In genomic region chr17:82104797-82105416, GRCh38 we compare ENCODE assay signal across 9 cellular contexts. TPM values are rescaled to one million over a fixed set of nuclear protein-coding genes. Genes with fewer than 3 reads are reported as not detected.
A peak's percentile ranks its signal among the peaks of the same experiment; 100 is the strongest.
DNase-seq lines count a peak whose midpoint lies in the region; ATAC-seq and TF ChIP-seq lines count a peak whose summit lies in the region.
"Had no signal": no experiment of that assay in that cellular context is flagged by ENCODE, and none has a peak within 500 bp of the region (broad histone marks: within the 10 kb centered on the region; RNA-seq: fewer than 3 reads in every experiment).

No MANE protein-coding gene starts in this region.

- BruUV-seq in PC-9 (replicated peaks; lab: Mats Ljungman, UMichigan) (no TSS peak), PC-3 (replicated peaks; lab: Mats Ljungman, UMichigan) (no TSS peak)

- H3K27me3 Mint-ChIP-seq in activated T-cell treated with anti-CD3 and anti-CD28 coated beads, Interleukin-2, amount 50 U/mL, for 24 hours = no peaks in the 10 kb centered on the region
- H3K27me3 Mint-ChIP-seq in stimulated activated naive B cell treated with anti-CD40 and anti-IgM and Interleukin-4, amounts not matched to agents 10 μg/mL and 1 μg/mL and 100 μg/mL, for 72 hours = no peaks in the 10 kb centered on the region

- intact Hi-C loops in PC-9 (cut with micrococcal nuclease; ENCODE audit: unreplicated experiment) (loop anchor here (5.0 to 10.0 kb wide), 3 partner anchors 127 to 230 kb away; partner anchors contain the start of genes ALYREF, ANAPC11 and SECTM1), PC-3 (cut with micrococcal nuclease) (no loop called here)

- H3K9me3 ChIP-seq in PC-9 (ENCODE audit: insufficient read depth, low read depth) (no peaks in the 10 kb centered on the region), esophagus (ENCODE audit: control insufficient read depth in 2 of 2, insufficient read depth in 1 of 2, low read depth in 1 of 2, low read length in 1 of 2) (no peaks in the 10 kb centered on the region), PC-3 (ENCODE audit: low read length) (no peaks in the 10 kb centered on the region)

- WGBS in esophagus, 2 donors = 74 to 85% methylated on average over 11 of the region's 11 CpGs

- no peaks in the 10 kb centered on the region for H3K9me3 Mint-ChIP-seq in activated T-cell treated with anti-CD3 and anti-CD28 coated beads, Interleukin-2, amount 50 U/mL, for 24 hours
- no peaks in the 10 kb centered on the region for H3K9me3 Mint-ChIP-seq in stimulated activated naive B cell treated with anti-CD40 and anti-IgM and Interleukin-4, amounts not matched to agents 10 μg/mL and 1 μg/mL and 100 μg/mL, for 72 hours
- H3K9me3 Mint-ChIP-seq: WTC11 had no signal

- POLR2A ChIA-PET in PC-9 (lab: Charles Lee; ENCODE audit: unreplicated experiment) (no interaction called here), PC-3 (lab: Charles Lee; ENCODE audit: unreplicated experiment) (interaction anchor here (0.6 kb wide), 1 partner anchor 10 kb away, joined by 8 read pairs; no protein-coding TSS in a partner anchor)

- H2AFZ ChIP-seq in PC-9 (no peak overlapping the region), PC-3 (ENCODE audit: low read length) (no peak overlapping the region)

- H3K9me2 ChIP-seq in PC-9 (ENCODE audit: insufficient read depth) (no peaks in the 10 kb centered on the region), PC-3 (replicated peaks; ENCODE audit: low read length) (no peaks in the 10 kb centered on the region)

- DNase-seq in activated T-cell treated with anti-CD3 and anti-CD28 coated beads, Interleukin-2, amount 50 U/mL, for 24 hours = no peak
- DNase-seq in activated T-cell treated with anti-CD3 and anti-CD28 coated beads, Interleukin-2, amount 50 U/mL, for 48 hours = no peak
- DNase-seq in PC-9 (no peak), mesenteric fat pad (ENCODE audit: low spot score) (no peak), PC-3 (no peak), HK-2 (ENCODE audit: unreplicated experiment) (no peak)
- no peak for DNase-seq in stimulated activated naive B cell treated with anti-CD40 and anti-IgM and Interleukin-4, amounts not matched to agents 10 μg/mL and 1 μg/mL and 100 μg/mL, for 72 hours

- CTCF ChIA-PET in PC-9 (lab: Charles Lee) (no interaction called here), PC-3 (lab: Charles Lee) (no interaction called here)

- H3K27me3 ChIP-seq in PC-9 (ENCODE audit: insufficient read depth, low read depth) = no peaks in the 10 kb centered on the region
- H3K27me3 ChIP-seq in esophagus (ENCODE audit: control insufficient read depth in 1 of 2, insufficient read depth in 2 of 2, low read length in 2 of 2) = no peaks in the 10 kb centered on the region
- no peaks in the 10 kb centered on the region for H3K27me3 ChIP-seq in PC-3 (ENCODE audit: low read length)

- H3K4me1 ChIP-seq in PC-9 (replicated peaks; ENCODE audit: insufficient read depth) = peaks cover 72% of the 10 kb centered on the region
- H3K4me1 ChIP-seq in esophagus (ENCODE audit: control insufficient read depth in 2 of 2, insufficient read depth in 2 of 2, low read length in 1 of 2) = peaks cover 5 to 54% of the 10 kb centered on the region in 2 donors
- H3K4me1 ChIP-seq in PC-3 (ENCODE audit: insufficient read depth, low read length) = peaks cover 23% of the 10 kb centered on the region

- H3K36me3 Mint-ChIP-seq in activated T-cell treated with anti-CD3 and anti-CD28 coated beads, Interleukin-2, amount 50 U/mL, for 24 hours (ENCODE audit: low read depth) = peaks cover 33% of the 10 kb centered on the region
- H3K36me3 Mint-ChIP-seq in stimulated activated naive B cell treated with anti-CD40 and anti-IgM and Interleukin-4, amounts not matched to agents 10 μg/mL and 1 μg/mL and 100 μg/mL, for 72 hours = peaks cover 9 to 10% of the 10 kb centered on the region in 2 donors
- H3K36me3 Mint-ChIP-seq: WTC11 had no signal

- H3K4me2 ChIP-seq in PC-9 (peak overlapping the region; percentile 81), PC-3 (ENCODE audit: low read length) (no peak overlapping the region)

- peak overlapping the region; percentile 54; the same call in 1 of the 2 replicates for H3K4me3 ChIP-seq in PC-9
- no peak overlapping the region for H3K4me3 ChIP-seq in esophagus (ENCODE audit: low read depth in 1 of 2, low read length in 2 of 2)
- no peak overlapping the region for H3K4me3 ChIP-seq in PC-3 (ENCODE audit: low read length)

- peaks cover 47% of the 10 kb centered on the region for H3K4me1 Mint-ChIP-seq in activated T-cell treated with anti-CD3 and anti-CD28 coated beads, Interleukin-2, amount 50 U/mL, for 24 hours (ENCODE audit: low read depth)
- H3K4me1 Mint-ChIP-seq in stimulated activated naive B cell treated with anti-CD40 and anti-IgM and Interleukin-4, amounts not matched to agents 10 μg/mL and 1 μg/mL and 100 μg/mL, for 72 hours = peaks cover 25 to 59% of the 10 kb centered on the region in 2 donors

- peak overlapping the region; percentile 71 for H3K27ac ChIP-seq in PC-9
- H3K27ac ChIP-seq in esophagus (ENCODE audit: low read depth in 2 of 2, low read length in 1 of 2) = peak overlapping the region; percentile 11 to 56
- no peak overlapping the region for H3K27ac ChIP-seq in PC-3 (ENCODE audit: low read length)

- peak overlapping the region; percentile 96 for H3K27ac Mint-ChIP-seq in activated T-cell treated with anti-CD3 and anti-CD28 coated beads, Interleukin-2, amount 50 U/mL, for 24 hours
- H3K27ac Mint-ChIP-seq in stimulated activated naive B cell treated with anti-CD40 and anti-IgM and Interleukin-4, amounts not matched to agents 10 μg/mL and 1 μg/mL and 100 μg/mL, for 72 hours = peak overlapping the region; percentile 98

- H3K9ac ChIP-seq in PC-3 (ENCODE audit: low read length) = no peak overlapping the region

- H3K36me3 ChIP-seq in PC-9 (ENCODE audit: low read depth) (no peaks in the 10 kb centered on the region), esophagus (ENCODE audit: control insufficient read depth in 2 of 2, insufficient read depth in 2 of 2, low read length in 1 of 2) (no peaks in the 10 kb centered on the region), PC-3 (ENCODE audit: low read depth, low read length) (no peaks in the 10 kb centered on the region)

- no peak for ATAC-seq in stimulated activated naive B cell treated with anti-CD40 and anti-IgM and Interleukin-4, amounts not matched to agents 10 μg/mL and 1 μg/mL and 100 μg/mL, for 72 hours (replicated peaks)
- no peak for ATAC-seq in PC-3

- no peaks in the 10 kb centered on the region for H4K20me1 ChIP-seq in PC-9 (ENCODE audit: insufficient read depth)
- H4K20me1 ChIP-seq in PC-3 (ENCODE audit: low read length) = no peaks in the 10 kb centered on the region

- peak overlapping the region; percentile 89 for H3K4me3 Mint-ChIP-seq in activated T-cell treated with anti-CD3 and anti-CD28 coated beads, Interleukin-2, amount 50 U/mL, for 24 hours
- peak overlapping the region; percentile 93 to 97 for H3K4me3 Mint-ChIP-seq in stimulated activated naive B cell treated with anti-CD40 and anti-IgM and Interleukin-4, amounts not matched to agents 10 μg/mL and 1 μg/mL and 100 μg/mL, for 72 hours

- H3F3A ChIP-seq in PC-9 (ENCODE audit: insufficient read depth, low read depth) = peaks cover 44% of the 10 kb centered on the region
- no peaks in the 10 kb centered on the region for H3F3A ChIP-seq in PC-3 (ENCODE audit: low read length, unreplicated experiment)

- H3K79me2 ChIP-seq in PC-9 (ENCODE audit: low read depth) (peaks cover 10% of the 10 kb centered on the region), PC-3 (ENCODE audit: low read length) (no peaks in the 10 kb centered on the region)

- TF ChIP-seq CTCF in PC-9 (conservative IDR thresholded peaks at IDR 0.05) = no peak
- TF ChIP-seq CTCF in PC-3 (conservative IDR thresholded peaks at IDR 0.05; ENCODE audit: low read depth, low read length) = no peak

RNA-seq across cellular contexts. Expression of gene FASN, which starts 6.9 kb away (rescaled TPM):
- total RNA-seq in PC-9 (2021) (455 and 658 TPM in 2 replicates), mesenteric fat pad (1,109 TPM), PC-3 (2014; rRNA removed) (269 and 364 TPM in 2 replicates)
- polyA plus RNA-seq in esophagus = 10 to 100 TPM; 92.2 to 95.9 TPM

RNA-seq across cellular contexts. Expression of gene DUS1L, which starts 39.3 kb away (rescaled TPM):
- 138 and 175 TPM in 2 replicates for total RNA-seq in PC-9 (2021)
- 100 to 1,000 TPM; 118 to 182 TPM for polyA plus RNA-seq in esophagus
- total RNA-seq in mesenteric fat pad = 103 TPM
- total RNA-seq in PC-3 (2014; rRNA removed) = 205 and 262 TPM in 2 replicates

RNA-seq across cellular contexts. Expression of gene GPS1, which starts 53.2 kb away (rescaled TPM):
- total RNA-seq in PC-9 (2021) = 121 and 124 TPM in 2 replicates
- polyA plus RNA-seq in esophagus = 10 to 100 TPM; 61.7 to 65.8 TPM
- total RNA-seq in mesenteric fat pad = 85.8 TPM
- total RNA-seq in PC-3 (2014; rRNA removed) = 240 and 287 TPM in 2 replicates

RNA-seq across cellular contexts. Expression of gene RFNG, which starts 53.3 kb away (rescaled TPM):
- 40.4 and 49.1 TPM in 2 replicates for total RNA-seq in PC-9 (2021)
- polyA plus RNA-seq in esophagus = 10 to 100 TPM; 27.4 to 36.4 TPM
- total RNA-seq in mesenteric fat pad = 46.1 TPM
- total RNA-seq in PC-3 (2014; rRNA removed) = 46.7 and 46.8 TPM in 2 replicates
